In genomic region chr1:207259391-207259790, GRCh38 we compare ENCODE assay signal across 1 cellular context.
TF ChIP-seq lines count a peak whose summit lies in the region.

No MANE protein-coding gene starts in this region.

TF ChIP-seq in H1, 55 proteins besides CTCF, POLR2A, EP300 and RAD21 (continued from another document):
- TF ChIP-seq SIX5 (IDR thresholded peaks at IDR 0.05; ENCODE audit: low read depth, low read length) (no peak), NRF1 (IDR thresholded peaks at IDR 0.05; ENCODE audit: low read depth, low read length) (no peak), TAF7 (optimal IDR thresholded peaks at IDR 0.05; ENCODE audit: borderline replicate concordance, low read depth, low read length) (no peak), CHD2 (IDR thresholded peaks at IDR 0.05; ENCODE audit: low read length) (no peak), E2F6 (IDR thresholded peaks at IDR 0.05) (peak; percentile 28; the same call in 1 of the 2 replicates), SP2 (IDR thresholded peaks at IDR 0.05; ENCODE audit: low read length) (no peak), GTF2F1 (IDR thresholded peaks at IDR 0.05; ENCODE audit: borderline replicate concordance, low read depth, low read length) (no peak), TCF12 (IDR thresholded peaks at IDR 0.05; ENCODE audit: low read depth, low read length) (no peak), KDM5A (IDR thresholded peaks at IDR 0.05; ENCODE audit: low read length) (no peak), TEAD4 (IDR thresholded peaks at IDR 0.05; ENCODE audit: low read depth, low read length) (0 out of 2 replicates have a peak, but pooled peaks have one; percentile 66), TBP (IDR thresholded peaks at IDR 0.05; ENCODE audit: low read depth, low read length) (no peak), CHD1 (IDR thresholded peaks at IDR 0.05; ENCODE audit: low read depth, low read length) (no peak), POU5F1 (IDR thresholded peaks at IDR 0.05; ENCODE audit: low read depth, low read length) (no peak), ZNF274 (IDR thresholded peaks at IDR 0.05; ENCODE audit: borderline replicate concordance, extremely low read depth, low read length) (no peak), YY1 (IDR thresholded peaks at IDR 0.05; ENCODE audit: low read depth, low read length) (no peak)
